ENCODE assay signal across 24 cellular contexts in genomic region chr14:105260826-105261438, GRCh38.
"Had no signal": no experiment of that assay in that cellular context is flagged by ENCODE, and none has a peak within 500 bp of the region (broad histone marks: within the 10 kb centered on the region; RNA-seq: fewer than 3 reads in every experiment).

No MANE protein-coding gene starts in this region.

- H3K36me3 ChIP-seq: breast epithelium, colonic mucosa, right atrium auricular region had no signal

- H3K36me3 Mint-ChIP-seq: naive B cell had no signal

- H3K4me3 Mint-ChIP-seq: activated naive CD8-positive, alpha-beta T cell treated with anti-CD3 and anti-CD28 coated beads for 36 hours; activated T-cell treated with anti-CD3 and anti-CD28 coated beads, Interleukin-2, amount 50 U/mL, for 4 hours; effector memory CD8-positive, alpha-beta T cell; naive B cell; neural crest cell; T-helper 1 cell treated with Interleukin-12 subunit alpha and Interleukin-12 subunit beta and Interleukin-4 antibody, amounts not matched to agents 30 μg/mL and 1 μg/mL, for 36 hours had no signal

- H3K27ac ChIP-seq: breast epithelium, colonic mucosa, dorsolateral prefrontal cortex, esophagus muscularis mucosa, gastroesophageal sphincter, right atrium auricular region, upper lobe of left lung had no signal

- H3K4me1 Mint-ChIP-seq: activated naive CD8-positive, alpha-beta T cell treated with anti-CD3 and anti-CD28 coated beads for 36 hours; neural crest cell had no signal

- H3K27me3 Mint-ChIP-seq: activated naive CD8-positive, alpha-beta T cell treated with anti-CD3 and anti-CD28 coated beads for 36 hours; effector memory CD8-positive, alpha-beta T cell; naive B cell; progenitor cell of endocrine pancreas had no signal

- H3K27ac Mint-ChIP-seq: activated naive CD8-positive, alpha-beta T cell treated with anti-CD3 and anti-CD28 coated beads for 36 hours; effector memory CD8-positive, alpha-beta T cell; progenitor cell of endocrine pancreas; T-helper 1 cell treated with Interleukin-12 subunit alpha and Interleukin-12 subunit beta and Interleukin-4 antibody, amounts not matched to agents 30 μg/mL and 1 μg/mL, for 36 hours had no signal

- H3K27me3 ChIP-seq: breast epithelium, colonic mucosa, dorsolateral prefrontal cortex, esophagus muscularis mucosa, gastroesophageal sphincter, right atrium auricular region, upper lobe of left lung had no signal

- FAIRE-seq: kidney had no signal

- H3K9me3 Mint-ChIP-seq: activated naive CD8-positive, alpha-beta T cell treated with anti-CD3 and anti-CD28 coated beads for 36 hours; activated T-cell treated with anti-CD3 and anti-CD28 coated beads, Interleukin-2, amount 50 U/mL, for 4 hours; effector memory CD8-positive, alpha-beta T cell; naive B cell; neural crest cell; T-helper 1 cell treated with Interleukin-12 subunit alpha and Interleukin-12 subunit beta and Interleukin-4 antibody, amounts not matched to agents 30 μg/mL and 1 μg/mL, for 36 hours had no signal

- H3K9me3 ChIP-seq: breast epithelium, colonic mucosa, esophagus muscularis mucosa, gastroesophageal sphincter, right atrium auricular region, upper lobe of left lung had no signal

- ATAC-seq: activated T-cell treated with anti-CD3 and anti-CD28 coated beads, Interleukin-2, amount 50 U/mL, for 4 hours; effector memory CD8-positive, alpha-beta T cell; gastroesophageal sphincter had no signal

- H3K4me1 ChIP-seq: breast epithelium, colonic mucosa, esophagus muscularis mucosa, gastroesophageal sphincter, right atrium auricular region, upper lobe of left lung had no signal

- DNase-seq: activated CD4-positive, alpha-beta T cell treated with anti-CD3 and anti-CD28 coated beads for 4 hours; activated CD4-positive, alpha-beta T cell treated with anti-CD3 and anti-CD28 coated beads, Interleukin-2, amount 50 U/mL, for 48 hours; activated CD4-positive, CD25-positive, alpha-beta regulatory T cell; activated CD8-positive, alpha-beta memory T cell treated with anti-CD3 and anti-CD28 coated beads, Interleukin-2, amount 50 U/mL, for 48 hours; activated naive CD4-positive, alpha-beta T cell treated with Interleukin-2 at 50 U/mL for 16 hours; activated naive CD8-positive, alpha-beta T cell treated with anti-CD3 and anti-CD28 coated beads for 36 hours; activated T-cell treated with anti-CD3 and anti-CD28 coated beads, Interleukin-2, amount 50 U/mL, for 4 hours; amniotic stem cell; colonic mucosa; dorsolateral prefrontal cortex; effector memory CD8-positive, alpha-beta T cell; kidney; naive B cell; stimulated activated CD4-positive, alpha-beta T cell treated with anti-CD3 and anti-CD28 coated beads, Interleukin-4, amount 100 ng/mL, for 24 hours; stimulated activated naive CD4-positive, alpha-beta T cell treated with Interleukin-2 at 50 U/mL for 16 hours had no signal

- H3K4me3 ChIP-seq: breast epithelium, colonic mucosa, dorsolateral prefrontal cortex, esophagus muscularis mucosa, gastroesophageal sphincter, lung, right atrium auricular region, upper lobe of left lung had no signal
